ENCODE assay signal across 8 cellular contexts in genomic region chr19:18437481-18438330, GRCh38. TPM values are rescaled to one million over a fixed set of nuclear protein-coding genes. Genes with fewer than 3 reads are reported as not detected.
DNase-seq lines count a peak whose midpoint lies in the region; ATAC-seq and TF ChIP-seq lines count a peak whose summit lies in the region.

Gene ISYNA1, minus strand, starts transcription at chr19:18438133. Its CDS starts 154 bp downstream, at chr19:18437979.

- 0 to 1% (median 0%) methylated on average over 70 to 99 of the region's 99 CpGs for WGBS in adipose tissue, 3 donors
- 0 to 1% methylated on average over 66 to 99 of the region's 99 CpGs for WGBS in heart right ventricle, 2 donors
- WGBS in prostate gland = 2% methylated on average over 36 of the region's 99 CpGs

- peak; percentile 50 for DNase-seq in stimulated activated CD4-positive, alpha-beta T cell treated with anti-CD3 and anti-CD28 coated beads, Interleukin-12 subunit alpha, Interleukin-12 subunit beta, amount 100 ng/mL, for 4 hours
- DNase-seq in stimulated activated CD4-positive, alpha-beta T cell treated with anti-CD3 and anti-CD28 coated beads, Interleukin-2, amount 100 ng/mL, for 48 hours = no peak
- DNase-seq in Peyer's patch (peak in 2 of 3 donors; percentile 68 to 86), heart right ventricle (peak; percentile 69 to 72), prostate gland (ENCODE audit: low spot score) (peak; percentile 60)

- ATAC-seq in heart right ventricle (peak; percentile 23 to 73 (median 47)), GM19351 (IDR thresholded peaks at IDR 0.05; ENCODE audit: unreplicated experiment) (no peak), GM21360 (IDR thresholded peaks at IDR 0.05; ENCODE audit: unreplicated experiment) (no peak)

- peak within 1 kb of the TSS; percentile 44 to 65 (median 62) for H3K4me3 ChIP-seq in Peyer's patch
- H3K4me3 ChIP-seq in heart right ventricle = peak within 1 kb of the TSS; percentile 52 to 81 (median 60)
- H3K4me3 ChIP-seq in prostate gland = peak within 1 kb of the TSS; percentile 36 to 43

- TF ChIP-seq POLR2A in Peyer's patch (IDR thresholded peaks at IDR 0.05) (no peak), prostate gland (IDR thresholded peaks at IDR 0.05) (no peak)

- TF ChIP-seq CTCF in Peyer's patch (IDR thresholded peaks at IDR 0.05) (no peak), heart right ventricle (IDR thresholded peaks at IDR 0.05) (peak in 1 of 9 donors; percentile 0), prostate gland (IDR thresholded peaks at IDR 0.05) (no peak)

- H3K36me3 ChIP-seq in Peyer's patch (peaks cover 0 to 2% (median 0%) of the 10 kb centered on the region in 3 donors), heart right ventricle (peaks cover 0 to 20% (median 0%) of the 10 kb centered on the region in 9 donors), prostate gland (no peaks in the 10 kb centered on the region)

- H3K9me3 ChIP-seq in Peyer's patch (no peaks in the 10 kb centered on the region), heart right ventricle (no peaks in the 10 kb centered on the region), prostate gland (no peaks in the 10 kb centered on the region)

- peaks cover 0 to 35% (median 23%) of the 10 kb centered on the region in 4 donors for H3K4me1 ChIP-seq in Peyer's patch
- H3K4me1 ChIP-seq in heart right ventricle = peaks cover 11 to 57% (median 36%) of the 10 kb centered on the region in 9 donors
- H3K4me1 ChIP-seq in prostate gland (replicated peaks) = peaks cover 2% of the 10 kb centered on the region

- peak within 1 kb of the TSS; percentile 39 to 78 (median 70) for H3K27ac ChIP-seq in Peyer's patch
- peak within 1 kb of the TSS; percentile 23 for H3K27ac ChIP-seq in adipose tissue (ENCODE audit: low read depth, low read length)
- peak within 1 kb of the TSS; percentile 50 to 89 (median 80) for H3K27ac ChIP-seq in heart right ventricle
- H3K27ac ChIP-seq in prostate gland = peak within 1 kb of the TSS; percentile 71 to 78

- intact Hi-C loops in heart right ventricle (cut with DNase I) (no loop called here), prostate gland (cut with DNase I) (no loop called here)

- H3K27me3 ChIP-seq in Peyer's patch (no peaks in the 10 kb centered on the region), heart right ventricle (peaks cover 0 to 23% (median 0%) of the 10 kb centered on the region in 7 donors), prostate gland (replicated peaks; ENCODE audit: insufficient read depth) (no peaks in the 10 kb centered on the region)

RNA-seq across cellular contexts. Expression of gene ISYNA1, which starts in this region (rescaled TPM):
- total RNA-seq in Peyer's patch = 10 to 100 TPM in 3 of 4 donors, 1 to 10 TPM in 1; 5.3 to 26.4 (median 14.0) TPM
- 10 to 100 TPM; 18.3 to 55.6 (median 24.3) TPM for polyA plus RNA-seq in adipose tissue
- total RNA-seq in heart right ventricle = 10 to 100 TPM; 12.6 to 40.7 (median 18.0) TPM
- 100 to 1,000 TPM in 1 of 2 donors, 10 to 100 TPM in 1; 21.4 to 137 TPM for polyA plus RNA-seq in heart right ventricle
- 100 to 1,000 TPM in 1 of 2 donors, 10 to 100 TPM in 1; 71.6 to 690 TPM for total RNA-seq in prostate gland

Comparison
In these comparisons a context has a peak if more than half of its experiments do, and no peak if none do; other contexts are left out.
1. DNase-seq: peak in stimulated activated CD4-positive, alpha-beta T cell treated with anti-CD3 and anti-CD28 coated beads, Interleukin-12 subunit alpha, Interleukin-12 subunit beta, amount 100 ng/mL, for 4 hours (single experiment), Peyer's patch (2 of 3), heart right ventricle (2 of 2) and prostate gland (single experiment); none in stimulated activated CD4-positive, alpha-beta T cell treated with anti-CD3 and anti-CD28 coated beads, Interleukin-2, amount 100 ng/mL, for 48 hours (0 of 2).
2. H3K27ac ChIP-seq: peak in every context shown above with its lines; median percentile 80 in heart right ventricle; 74 in prostate gland; 70 in Peyer's patch; 23 in adipose tissue.
3. ATAC-seq: peak in heart right ventricle (8 of 8); none in GM19351 (single experiment) and GM21360 (single experiment).
4. Peak in every context shown above with its lines, with median percentiles within 50 percentile points of each other: H3K4me3 ChIP-seq.